Comparison of ENCODE assay signal across 8 cellular contexts in genomic region chr11:65574963-65575567, GRCh38.
A peak's percentile ranks its signal among the peaks of the same experiment; 100 is the strongest.
DNase-seq lines count a peak whose midpoint lies in the region; ATAC-seq and TF ChIP-seq lines count a peak whose summit lies in the region.

No MANE protein-coding gene starts in this region.

- H3K4me1 ChIP-seq in muscle layer of duodenum (ENCODE audit: control insufficient read depth in 1 of 2, insufficient read depth in 2 of 2, low read length in 2 of 2), result peaks cover 33 to 62% of the 10 kb centered on the region in 2 donors

- H3K27ac ChIP-seq in muscle layer of duodenum (ENCODE audit: low read length), result peak overlapping the region; percentile 81

- ATAC-seq in GM19463 (IDR thresholded peaks at IDR 0.05; ENCODE audit: unreplicated experiment) (no peak), GM18519 (IDR thresholded peaks at IDR 0.05; ENCODE audit: low FRiP score, unreplicated experiment) (no peak), GM21447 (IDR thresholded peaks at IDR 0.05; ENCODE audit: unreplicated experiment) (no peak)

- H3K36me3 ChIP-seq in muscle layer of duodenum (ENCODE audit: control insufficient read depth in 1 of 2, insufficient read depth in 2 of 2, low read length in 2 of 2), result peaks cover 9% of the 10 kb centered on the region in 2 donors

- peak overlapping the region; percentile 81 for H3K4me3 ChIP-seq in GM12875 (ENCODE audit: low read depth, low read length)
- H3K4me3 ChIP-seq in choroid plexus epithelial cell (ENCODE audit: low read depth, low read length), result peak overlapping the region; percentile 60
- H3K4me3 ChIP-seq in muscle layer of duodenum (ENCODE audit: low read depth in 1 of 2, low read length in 2 of 2), result peak overlapping the region; percentile 72 to 95

- DNase-seq in NCI-H748 treated with DMSO at 0.1 percent for 48 hours (lab: John Stamatoyannopoulos, UW) (peak; percentile 20), choroid plexus epithelial cell (ENCODE audit: low read depth) (no peak)
- DNase-seq in NK-92 treated with Interleukin-12 subunit alpha and Interleukin-12 subunit beta, amount 100 ng/mL, for 24 hours (lab: John Stamatoyannopoulos, UW), result no peak

- H3K27me3 ChIP-seq in muscle layer of duodenum (ENCODE audit: low read depth, low read length), result no peaks in the 10 kb centered on the region

- TF ChIP-seq CTCF in GM12875 (IDR thresholded peaks at IDR 0.05; ENCODE audit: borderline replicate concordance, insufficient read depth, low read depth, low read length) (no peak), choroid plexus epithelial cell (conservative IDR thresholded peaks at IDR 0.05; ENCODE audit: low read depth, low read length) (no peak)

- H3K9me3 ChIP-seq in muscle layer of duodenum (ENCODE audit: control insufficient read depth in 1 of 2, low read length in 2 of 2), result no peaks in the 10 kb centered on the region
